Comparison of ENCODE assay signal across 1 cellular context in the genomic region with DNA sequence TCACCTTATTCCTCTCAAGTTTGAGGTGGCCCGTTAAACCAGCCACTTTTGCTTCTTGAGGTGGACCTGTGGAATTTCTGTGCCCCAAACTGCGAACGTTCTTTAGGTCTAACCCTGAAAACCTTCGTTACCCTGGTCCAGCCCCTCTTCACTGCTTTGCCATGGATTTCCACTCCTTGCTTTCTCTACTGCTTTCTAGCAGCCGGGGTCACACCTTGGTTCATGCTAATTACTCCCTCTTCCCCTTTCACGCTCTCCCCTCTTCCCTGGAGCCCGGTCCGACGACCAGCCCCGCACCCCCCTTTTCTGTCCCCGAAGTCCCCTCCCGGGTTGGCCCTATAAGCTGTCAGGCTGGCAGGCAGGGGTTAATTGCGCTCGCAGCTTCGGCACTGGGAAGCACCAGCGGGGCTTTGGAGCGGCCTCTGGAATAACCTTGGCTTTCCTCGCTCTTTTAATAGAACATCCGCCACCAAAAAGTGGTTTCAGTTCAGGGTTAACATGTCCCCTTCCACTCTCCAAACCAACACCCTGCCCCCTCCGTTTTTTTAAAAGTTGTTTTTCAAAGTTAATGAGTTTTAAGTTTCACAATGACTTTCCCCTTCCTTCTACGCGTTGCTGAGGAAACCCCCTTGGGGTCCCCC.
TF ChIP-seq lines count a peak whose summit lies in the region.

No MANE protein-coding gene starts in this region.

TF ChIP-seq in HepG2, 621 proteins besides CTCF, POLR2A, EP300 and RAD21 (continued from another document):
- TF ChIP-seq, protein P1, sequence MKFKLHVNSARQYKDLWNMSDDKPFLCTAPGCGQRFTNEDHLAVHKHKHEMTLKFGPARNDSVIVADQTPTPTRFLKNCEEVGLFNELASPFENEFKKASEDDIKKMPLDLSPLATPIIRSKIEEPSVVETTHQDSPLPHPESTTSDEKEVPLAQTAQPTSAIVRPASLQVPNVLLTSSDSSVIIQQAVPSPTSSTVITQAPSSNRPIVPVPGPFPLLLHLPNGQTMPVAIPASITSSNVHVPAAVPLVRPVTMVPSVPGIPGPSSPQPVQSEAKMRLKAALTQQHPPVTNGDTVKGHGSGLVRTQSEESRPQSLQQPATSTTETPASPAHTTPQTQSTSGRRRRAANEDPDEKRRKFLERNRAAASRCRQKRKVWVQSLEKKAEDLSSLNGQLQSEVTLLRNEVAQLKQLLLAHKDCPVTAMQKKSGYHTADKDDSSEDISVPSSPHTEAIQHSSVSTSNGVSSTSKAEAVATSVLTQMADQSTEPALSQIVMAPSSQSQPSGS (CRISPR knock-in tag; IDR thresholded peaks at IDR 0.05): 0 out of 2 replicates have a peak, but pooled peaks have one; percentile 12
- no peak for TF ChIP-seq ZNF781 (CRISPR knock-in tag; IDR thresholded peaks at IDR 0.05; ENCODE audit: borderline replicate concordance, not compliant biosample characterization)
- no peak for TF ChIP-seq ZBTB39 (CRISPR knock-in tag; IDR thresholded peaks at IDR 0.05)
- TF ChIP-seq MAX (IDR thresholded peaks at IDR 0.05): peak; percentile 8; the same call in 1 of the 2 replicates
- TF ChIP-seq FOSL1 (CRISPR knock-in tag; IDR thresholded peaks at IDR 0.05; ENCODE audit: borderline replicate concordance): no peak
- TF ChIP-seq, protein P2, sequence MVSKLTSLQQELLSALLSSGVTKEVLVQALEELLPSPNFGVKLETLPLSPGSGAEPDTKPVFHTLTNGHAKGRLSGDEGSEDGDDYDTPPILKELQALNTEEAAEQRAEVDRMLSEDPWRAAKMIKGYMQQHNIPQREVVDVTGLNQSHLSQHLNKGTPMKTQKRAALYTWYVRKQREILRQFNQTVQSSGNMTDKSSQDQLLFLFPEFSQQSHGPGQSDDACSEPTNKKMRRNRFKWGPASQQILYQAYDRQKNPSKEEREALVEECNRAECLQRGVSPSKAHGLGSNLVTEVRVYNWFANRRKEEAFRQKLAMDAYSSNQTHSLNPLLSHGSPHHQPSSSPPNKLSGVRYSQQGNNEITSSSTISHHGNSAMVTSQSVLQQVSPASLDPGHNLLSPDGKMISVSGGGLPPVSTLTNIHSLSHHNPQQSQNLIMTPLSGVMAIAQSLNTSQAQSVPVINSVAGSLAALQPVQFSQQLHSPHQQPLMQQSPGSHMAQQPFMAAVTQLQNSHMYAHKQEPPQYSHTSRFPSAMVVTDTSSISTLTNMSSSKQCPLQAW (CRISPR knock-in tag; IDR thresholded peaks at IDR 0.05): peak; percentile 37; the same call in 1 of the 2 replicates
- no peak for TF ChIP-seq NONO (IDR thresholded peaks at IDR 0.05)
- 0 out of 2 replicates have a peak, but pooled peaks have one; percentile 19 for TF ChIP-seq NONO (CRISPR knock-in tag; conservative IDR thresholded peaks at IDR 0.05)
- peak; percentile 71 for TF ChIP-seq ZMYM3 (CRISPR knock-in tag; IDR thresholded peaks at IDR 0.05)
- TF ChIP-seq ZNF580 (CRISPR knock-in tag; IDR thresholded peaks at IDR 0.05; ENCODE audit: borderline replicate concordance, low read depth): peak; percentile 34; the same call in 1 of the 2 replicates
- 0 out of 2 replicates have a peak, but pooled peaks have one; percentile 22 for TF ChIP-seq TFDP2 (CRISPR knock-in tag; IDR thresholded peaks at IDR 0.05)
- TF ChIP-seq KLF13 (CRISPR knock-in tag; IDR thresholded peaks at IDR 0.05): no peak
- TF ChIP-seq ZNF232 (CRISPR knock-in tag; IDR thresholded peaks at IDR 0.05; ENCODE audit: borderline replicate concordance): peak; percentile 58; the same call in 1 of the 2 replicates
- peak; percentile 98 for TF ChIP-seq ZNF652 (CRISPR knock-in tag; IDR thresholded peaks at IDR 0.05; ENCODE audit: borderline replicate concordance, low read depth)
- no peak for TF ChIP-seq ZNF431 (CRISPR knock-in tag; IDR thresholded peaks at IDR 0.05; ENCODE audit: borderline replicate concordance, low read depth)
- TF ChIP-seq SALL1 (CRISPR knock-in tag; IDR thresholded peaks at IDR 0.05): peak; percentile 38; the same call in 1 of the 2 replicates
- no peak for TF ChIP-seq TRAFD1 (CRISPR knock-in tag; IDR thresholded peaks at IDR 0.05; ENCODE audit: borderline replicate concordance)
- peak; percentile 63; the same call in 1 of the 2 replicates for TF ChIP-seq ZNF607 (CRISPR knock-in tag; IDR thresholded peaks at IDR 0.05; ENCODE audit: borderline replicate concordance)
- peak; percentile 57; the same call in 1 of the 2 replicates for TF ChIP-seq ERF (CRISPR knock-in tag; IDR thresholded peaks at IDR 0.05)
- no peak for TF ChIP-seq HDAC6 (IDR thresholded peaks at IDR 0.05; ENCODE audit: low read depth, low read length)
- TF ChIP-seq ZNF143 (CRISPR knock-in tag; IDR thresholded peaks at IDR 0.05): no peak
- TF ChIP-seq ZNF510 (CRISPR knock-in tag; IDR thresholded peaks at IDR 0.05; ENCODE audit: low read depth): no peak
- no peak for TF ChIP-seq RNF219 (CRISPR knock-in tag; IDR thresholded peaks at IDR 0.05)
- TF ChIP-seq, protein P3, sequence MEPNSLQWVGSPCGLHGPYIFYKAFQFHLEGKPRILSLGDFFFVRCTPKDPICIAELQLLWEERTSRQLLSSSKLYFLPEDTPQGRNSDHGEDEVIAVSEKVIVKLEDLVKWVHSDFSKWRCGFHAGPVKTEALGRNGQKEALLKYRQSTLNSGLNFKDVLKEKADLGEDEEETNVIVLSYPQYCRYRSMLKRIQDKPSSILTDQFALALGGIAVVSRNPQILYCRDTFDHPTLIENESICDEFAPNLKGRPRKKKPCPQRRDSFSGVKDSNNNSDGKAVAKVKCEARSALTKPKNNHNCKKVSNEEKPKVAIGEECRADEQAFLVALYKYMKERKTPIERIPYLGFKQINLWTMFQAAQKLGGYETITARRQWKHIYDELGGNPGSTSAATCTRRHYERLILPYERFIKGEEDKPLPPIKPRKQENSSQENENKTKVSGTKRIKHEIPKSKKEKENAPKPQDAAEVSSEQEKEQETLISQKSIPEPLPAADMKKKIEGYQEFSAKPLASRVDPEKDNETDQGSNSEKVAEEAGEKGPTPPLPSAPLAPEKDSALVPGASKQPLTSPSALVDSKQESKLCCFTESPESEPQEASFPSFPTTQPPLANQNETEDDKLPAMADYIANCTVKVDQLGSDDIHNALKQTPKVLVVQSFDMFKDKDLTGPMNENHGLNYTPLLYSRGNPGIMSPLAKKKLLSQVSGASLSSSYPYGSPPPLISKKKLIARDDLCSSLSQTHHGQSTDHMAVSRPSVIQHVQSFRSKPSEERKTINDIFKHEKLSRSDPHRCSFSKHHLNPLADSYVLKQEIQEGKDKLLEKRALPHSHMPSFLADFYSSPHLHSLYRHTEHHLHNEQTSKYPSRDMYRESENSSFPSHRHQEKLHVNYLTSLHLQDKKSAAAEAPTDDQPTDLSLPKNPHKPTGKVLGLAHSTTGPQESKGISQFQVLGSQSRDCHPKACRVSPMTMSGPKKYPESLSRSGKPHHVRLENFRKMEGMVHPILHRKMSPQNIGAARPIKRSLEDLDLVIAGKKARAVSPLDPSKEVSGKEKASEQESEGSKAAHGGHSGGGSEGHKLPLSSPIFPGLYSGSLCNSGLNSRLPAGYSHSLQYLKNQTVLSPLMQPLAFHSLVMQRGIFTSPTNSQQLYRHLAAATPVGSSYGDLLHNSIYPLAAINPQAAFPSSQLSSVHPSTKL (CRISPR knock-in tag; IDR thresholded peaks at IDR 0.05): peak; percentile 33
- TF ChIP-seq ZHX1 (CRISPR knock-in tag; IDR thresholded peaks at IDR 0.05; ENCODE audit: low read depth): no peak
